In genomic region chr18:77263471-77263774, GRCh38 we compare ENCODE assay signal across 22 cellular contexts. TPM values are rescaled to one million over a fixed set of nuclear protein-coding genes. Genes with fewer than 3 reads are reported as not detected.
DNase-seq lines count a peak whose midpoint lies in the region; ATAC-seq, FAIRE-seq and TF ChIP-seq lines count a peak whose summit lies in the region.
"Had no signal": no experiment of that assay in that cellular context is flagged by ENCODE, and none has a peak within 500 bp of the region (broad histone marks: within the 10 kb centered on the region; RNA-seq: fewer than 3 reads in every experiment).

No MANE protein-coding gene starts in this region.

- intact Hi-C loops in PC-3 (cut with micrococcal nuclease): no loop called here
- intact Hi-C loops in left colon (cut with DNase I, micrococcal nuclease): no loop called here

- H3K4me3 ChIP-seq in PC-3 (ENCODE audit: low read length) (no peak overlapping the region), bronchial epithelial cell (ENCODE audit: low read depth, low read length) (no peak overlapping the region), upper lobe of left lung (no peak overlapping the region)
- H3K4me3 ChIP-seq: BLaER1 treated with 17β-estradiol and CSF1 and Interleukin-3, amounts not matched to agents 10 nM and 100 nM; GM23338 had no signal

- H3K27me3 ChIP-seq in PC-3 (ENCODE audit: low read length) (peaks cover 17% of the 10 kb centered on the region), bronchial epithelial cell (ENCODE audit: control insufficient read depth, insufficient read depth, low read length) (no peaks in the 10 kb centered on the region), upper lobe of left lung (no peaks in the 10 kb centered on the region)
- H3K27me3 ChIP-seq: BLaER1 treated with 17β-estradiol and CSF1 and Interleukin-3, amounts not matched to agents 10 nM and 100 nM had no signal

- POLR2A ChIA-PET in PC-3 (lab: Charles Lee; ENCODE audit: unreplicated experiment): no interaction called here

- BruUV-seq in PC-3 (replicated peaks; lab: Mats Ljungman, UMichigan): no TSS peak

- H3K36me3 ChIP-seq in PC-3 (ENCODE audit: low read depth, low read length) (no peaks in the 10 kb centered on the region), bronchial epithelial cell (ENCODE audit: control insufficient read depth, insufficient read depth, low read length) (no peaks in the 10 kb centered on the region), upper lobe of left lung (no peaks in the 10 kb centered on the region)
- H3K36me3 ChIP-seq: BLaER1 treated with 17β-estradiol and CSF1 and Interleukin-3, amounts not matched to agents 10 nM and 100 nM had no signal

- no peak for TF ChIP-seq POLR2A in upper lobe of left lung (IDR thresholded peaks at IDR 0.05)

- H3K4me1 ChIP-seq in PC-3 (ENCODE audit: insufficient read depth, low read length) (peaks cover 9% of the 10 kb centered on the region), upper lobe of left lung (no peaks in the 10 kb centered on the region)
- H3K4me1 ChIP-seq: Caco-2 had no signal

- no peak overlapping the region for H3K9ac ChIP-seq in PC-3 (ENCODE audit: low read length)
- H3K9ac ChIP-seq: BLaER1 treated with 17β-estradiol and CSF1 and Interleukin-3, amounts not matched to agents 10 nM and 100 nM had no signal

- no peaks in the 10 kb centered on the region for H3K9me2 ChIP-seq in PC-3 (replicated peaks; ENCODE audit: low read length)

- TF ChIP-seq EP300 in upper lobe of left lung (IDR thresholded peaks at IDR 0.05): no peak

- 87 to 89% methylated on average over 3 of the region's 3 CpGs for WGBS in upper lobe of left lung, 2 donors

- no peaks in the 10 kb centered on the region for H3K79me2 ChIP-seq in PC-3 (ENCODE audit: low read length)

- H3K9me3 ChIP-seq in PC-3 (ENCODE audit: low read length) (no peaks in the 10 kb centered on the region), upper lobe of left lung (peaks cover 0 to 3% (median 0%) of the 10 kb centered on the region in 4 donors)
- H3K9me3 ChIP-seq: Caco-2 had no signal

- CTCF ChIA-PET in PC-3 (lab: Charles Lee): no interaction called here

- DNase-seq in NCI-H146 (lab: John Stamatoyannopoulos, UW) (peak; percentile 83), NCI-H146 treated with DMSO at 0.1 percent for 48 hours (lab: John Stamatoyannopoulos, UW; ENCODE audit: unreplicated experiment) (no peak), PC-3 (no peak), bronchial epithelial cell (ENCODE audit: low read depth) (no peak), left colon (no peak), upper lobe of left lung (no peak)
- DNase-seq: 8988T; CD4-positive, CD25-positive, alpha-beta regulatory T cell; HCEC 1CT; HFFc6; KBM-7 had no signal

- peak overlapping the region; percentile 19; the same call in 1 of the 2 replicates for H3K4me2 ChIP-seq in PC-3 (ENCODE audit: low read length)
- H3K4me2 ChIP-seq: BLaER1 treated with 17β-estradiol and CSF1 and Interleukin-3, amounts not matched to agents 10 nM and 100 nM; GM23338 had no signal

- peak; percentile 40 for FAIRE-seq in bronchial epithelial cell (lab: Jason Lieb, UNC)
- FAIRE-seq: G401.6, GM12891, GM19239, H54 had no signal

- H3K27ac ChIP-seq in PC-3 (ENCODE audit: low read length) (peak overlapping the region; percentile 54), upper lobe of left lung (no peak overlapping the region)
- H3K27ac ChIP-seq: BLaER1 treated with 17β-estradiol and CSF1 and Interleukin-3, amounts not matched to agents 10 nM and 100 nM; HL-60 had no signal

- 0 out of 2 replicates have a peak, but pooled peaks cover 4% of the 10 kb centered on the region for H4K20me1 ChIP-seq in PC-3 (ENCODE audit: low read length)
- H4K20me1 ChIP-seq: BLaER1 treated with 17β-estradiol and CSF1 and Interleukin-3, amounts not matched to agents 10 nM and 100 nM had no signal

- H3F3A ChIP-seq in PC-3 (ENCODE audit: low read length, unreplicated experiment): peaks cover 4% of the 10 kb centered on the region

- TF ChIP-seq CTCF in PC-3 (conservative IDR thresholded peaks at IDR 0.05; ENCODE audit: low read depth, low read length) (no peak), bronchial epithelial cell (IDR thresholded peaks at IDR 0.05; ENCODE audit: insufficient read depth, low read length, severe bottlenecking) (no peak), upper lobe of left lung (IDR thresholded peaks at IDR 0.05) (no peak)

- no peak overlapping the region for H2AFZ ChIP-seq in PC-3 (ENCODE audit: low read length)
- H2AFZ ChIP-seq: GM23338 had no signal

- ATAC-seq in PC-3: peak; percentile 8; the same call in 1 of the 2 replicates
- no peak for ATAC-seq in left colon
- ATAC-seq in upper lobe of left lung (ENCODE audit: low FRiP score in 2 of 2): no peak
- no peak for ATAC-seq in GM21737 (IDR thresholded peaks at IDR 0.05; ENCODE audit: unreplicated experiment)
- ATAC-seq: GM23338 had no signal

RNA-seq across cellular contexts. Expression of gene GALR1, which starts 13.8 kb away (rescaled TPM):
- total RNA-seq in PC-3 (2014; rRNA removed) (not detected in 2 replicates), bronchial epithelial cell (not detected in 2 replicates), left colon (under 1 TPM; 0.11 to 0.46 TPM), upper lobe of left lung (not detected)
- total RNA-seq: A673; Caco-2; CD4-positive, CD25-positive, alpha-beta regulatory T cell; HFFc6; HT1080 had no signal
